Comparison of ENCODE assay signal across 20 cellular contexts in genomic region chr20:43894531-43894930, GRCh38. TPM values are rescaled to one million over a fixed set of nuclear protein-coding genes. Genes with fewer than 3 reads are reported as not detected.
DNase-seq lines count a peak whose midpoint lies in the region; ATAC-seq and TF ChIP-seq lines count a peak whose summit lies in the region.
"Had no signal": no experiment of that assay in that cellular context is flagged by ENCODE, and none has a peak within 500 bp of the region (broad histone marks: within the 10 kb centered on the region; RNA-seq: fewer than 3 reads in every experiment).

No MANE protein-coding gene starts in this region.

- no peak for TF ChIP-seq CTCF in neural progenitor cell (IDR thresholded peaks at IDR 0.05)

- peak overlapping the region; percentile 17; the same call in 1 of the 2 replicates for H3K27ac ChIP-seq in HUES64 (ENCODE audit: low read depth, low read length)
- H3K27ac ChIP-seq in neural progenitor cell: no peak overlapping the region
- H3K27ac ChIP-seq: BLaER1 treated with 17β-estradiol and CSF1 and Interleukin-3, amounts not matched to agents 10 nM and 100 nM; PC-9; RWPE1 had no signal

- peak overlapping the region; percentile 80 for H2AFZ ChIP-seq in neural progenitor cell (replicated peaks)

- H3K4me3 ChIP-seq in HUES64 (ENCODE audit: low read length) (0 out of 2 replicates have a peak overlapping the region, but pooled peaks have one; percentile 1), neural progenitor cell (peak overlapping the region; percentile 6)
- H3K4me3 ChIP-seq: BLaER1 treated with 17β-estradiol and CSF1 and Interleukin-3, amounts not matched to agents 10 nM and 100 nM; PC-9 had no signal

- no peaks in the 10 kb centered on the region for H4K20me1 ChIP-seq in neural progenitor cell (ENCODE audit: low read depth)
- H4K20me1 ChIP-seq: BLaER1 treated with 17β-estradiol and CSF1 and Interleukin-3, amounts not matched to agents 10 nM and 100 nM had no signal

- H3K27me3 ChIP-seq in HUES64 (ENCODE audit: insufficient read depth, low read length) (no peaks in the 10 kb centered on the region), neural progenitor cell (no peaks in the 10 kb centered on the region)
- H3K27me3 ChIP-seq: BLaER1 treated with 17β-estradiol and CSF1 and Interleukin-3, amounts not matched to agents 10 nM and 100 nM had no signal

- no peaks in the 10 kb centered on the region for H3K36me3 Mint-ChIP-seq in neural progenitor cell

- DNase-seq in ELF-1 (ENCODE audit: low read depth, low spot score) (peak; percentile 42), astrocyte of the hippocampus (ENCODE audit: low read depth, low spot score) (peak; percentile 47), neural progenitor cell (ENCODE audit: low spot score) (peak; percentile 68), NCI-H526 (lab: John Stamatoyannopoulos, UW) (no peak), A172 (ENCODE audit: low spot score) (no peak), cardiac septum (ENCODE audit: low spot score) (no peak)
- DNase-seq: CD8-positive, alpha-beta memory T cell; DMS53; KG1; NCI-H187; NCI-H2107; NCI-H510A; NCI-H82; PC-9 had no signal

- H3K4me1 Mint-ChIP-seq in neural progenitor cell: peaks cover 32% of the 10 kb centered on the region
- H3K4me1 Mint-ChIP-seq: CD8-positive, alpha-beta memory T cell had no signal

- peak overlapping the region; percentile 91 for H3K27ac Mint-ChIP-seq in neural progenitor cell
- H3K27ac Mint-ChIP-seq: CD8-positive, alpha-beta memory T cell had no signal

- peaks cover 29% of the 10 kb centered on the region for H3K9me3 Mint-ChIP-seq in neural progenitor cell

- H3K36me3 ChIP-seq in HUES64 (ENCODE audit: insufficient read depth, low read length) (no peaks in the 10 kb centered on the region), neural progenitor cell (peaks cover 7% of the 10 kb centered on the region)
- H3K36me3 ChIP-seq: BLaER1 treated with 17β-estradiol and CSF1 and Interleukin-3, amounts not matched to agents 10 nM and 100 nM had no signal

- no peaks in the 10 kb centered on the region for H3K79me2 ChIP-seq in neural progenitor cell (ENCODE audit: low read depth)

- H3K9me3 ChIP-seq in HUES64 (ENCODE audit: insufficient read depth, low read depth, low read length): peaks cover 11% of the 10 kb centered on the region; the same call in 1 of the 2 replicates
- peaks cover 15% of the 10 kb centered on the region for H3K9me3 ChIP-seq in neural progenitor cell (ENCODE audit: low read depth)

- WGBS in HUES64: 29% methylated on average over 5 of the region's 5 CpGs

- H3K9ac ChIP-seq in HUES64 (ENCODE audit: low read depth, low read length) (no peak overlapping the region; the same call in 1 of the 2 replicates), neural progenitor cell (no peak overlapping the region)
- H3K9ac ChIP-seq: BLaER1 treated with 17β-estradiol and CSF1 and Interleukin-3, amounts not matched to agents 10 nM and 100 nM had no signal

- ATAC-seq in HG03378 (IDR thresholded peaks at IDR 0.05; ENCODE audit: unreplicated experiment): no peak
- ATAC-seq: HepG2 had no signal

- H3F3A ChIP-seq in neural progenitor cell (ENCODE audit: low read depth): peaks cover 17% of the 10 kb centered on the region

- H3K4me1 ChIP-seq in HUES64 (ENCODE audit: insufficient read depth, low read length) (peaks cover 23% of the 10 kb centered on the region), neural progenitor cell (peaks cover 31% of the 10 kb centered on the region)

- peak overlapping the region; percentile 68 for H3K4me2 ChIP-seq in neural progenitor cell
- H3K4me2 ChIP-seq: BLaER1 treated with 17β-estradiol and CSF1 and Interleukin-3, amounts not matched to agents 10 nM and 100 nM had no signal

- peaks cover 6% of the 10 kb centered on the region for H3K27me3 Mint-ChIP-seq in neural progenitor cell (ENCODE audit: insufficient read depth, low read depth)

- intact Hi-C loops in cardiac septum (cut with DNase I): no loop called here

- no peak overlapping the region for H3K4me3 Mint-ChIP-seq in neural progenitor cell

RNA-seq across cellular contexts. Expression of gene TOX2, which starts 20.1 kb away (rescaled TPM):
- 1.3 TPM for polyA plus RNA-seq in HUES64 (2013, experiment 1 of 2)
- 3.0 TPM for polyA plus RNA-seq in HUES64 (2013, experiment 2 of 2)
- total RNA-seq in neural progenitor cell (ENCODE audit: low replicate concordance) (1.8 TPM in 1 of 2 replicates, not detected in the other), cardiac septum (1.4 TPM)
- 1.2 and 3.7 TPM in 2 replicates for total RNA-seq in A172 (2014; rRNA removed; shearing (Covaris generic))
- total RNA-seq: G401, HepG2 had no signal
- polyA plus RNA-seq: HepG2 had no signal

Comparison
In these comparisons a context has a peak if more than half of its experiments do, and no peak if none do; other contexts are left out.
1. DNase-seq: peak in ELF-1 (single experiment), astrocyte of the hippocampus (single experiment) and neural progenitor cell (single experiment); none in NCI-H526 (0 of 2), A172 (single experiment) and cardiac septum (single experiment).